1 cellular context compared by ENCODE assay signal in the genomic region with DNA sequence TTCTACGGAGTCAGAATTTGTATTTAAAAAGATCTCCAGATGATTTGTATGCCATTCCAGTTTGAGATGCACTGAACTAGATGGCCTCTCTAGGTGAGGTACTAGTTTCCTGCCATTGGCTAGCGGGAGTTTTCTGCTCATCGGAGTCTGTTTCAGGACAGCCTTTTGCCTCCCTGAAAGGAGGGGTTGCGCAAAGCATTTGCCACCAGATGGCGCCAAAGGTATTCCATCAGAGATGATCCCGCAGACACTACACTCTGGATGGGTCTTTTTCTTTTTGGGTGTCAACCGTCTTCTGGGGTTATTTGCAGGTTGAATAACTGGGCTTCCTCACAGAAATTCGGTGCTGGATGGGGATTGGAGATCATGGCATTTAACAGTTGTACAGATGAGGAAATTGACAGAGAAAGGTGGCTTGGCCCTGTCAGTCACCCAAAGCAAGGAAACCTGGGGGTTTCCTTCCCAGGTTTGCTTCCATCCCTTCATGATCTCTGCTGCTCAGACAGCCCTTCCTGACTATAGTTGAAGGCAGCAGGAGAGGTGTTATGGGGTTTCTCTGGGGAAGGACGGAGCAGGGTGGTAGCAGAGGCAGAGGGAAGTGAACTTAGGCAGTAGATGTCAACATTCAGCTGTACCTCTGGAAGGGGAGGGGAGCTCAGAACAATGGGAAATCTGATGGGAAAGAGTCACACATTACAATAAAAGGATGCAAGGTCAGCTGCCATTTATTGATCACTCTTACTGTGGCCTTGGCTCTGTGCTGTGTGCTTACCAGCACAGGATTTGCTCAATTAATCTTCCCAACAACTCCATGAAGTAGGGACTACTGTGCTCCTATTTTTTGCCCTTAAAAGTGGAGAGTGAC.
TF ChIP-seq lines count a peak whose summit lies in the region.

No MANE protein-coding gene starts in this region.

TF ChIP-seq in HepG2, 621 proteins besides CTCF, POLR2A, EP300 and RAD21 (continued from another document and continues in another):
- TF ChIP-seq ZNF3 (CRISPR knock-in tag; IDR thresholded peaks at IDR 0.05) (no peak), NFATC3 (CRISPR knock-in tag; IDR thresholded peaks at IDR 0.05) (no peak), GFI1 (CRISPR knock-in tag; IDR thresholded peaks at IDR 0.05; ENCODE audit: borderline replicate concordance) (no peak), SOX13 (IDR thresholded peaks at IDR 0.05) (no peak), SOX13 (CRISPR knock-in tag; conservative IDR thresholded peaks at IDR 0.05 in 1 of 2, IDR thresholded peaks at IDR 0.05 in 1 of 2) (peak in 1 of 2 experiments; percentile 72; a peak in 2 of 4 replicates), ZBTB8A (CRISPR knock-in tag; IDR thresholded peaks at IDR 0.05; ENCODE audit: borderline replicate concordance, low read depth) (no peak), MTA1 (CRISPR knock-in tag; IDR thresholded peaks at IDR 0.05; ENCODE audit: borderline replicate concordance) (no peak), ZKSCAN1 (IDR thresholded peaks at IDR 0.05; ENCODE audit: low read length) (no peak), ZNF549 (CRISPR knock-in tag; IDR thresholded peaks at IDR 0.05) (no peak), REPIN1 (CRISPR knock-in tag; IDR thresholded peaks at IDR 0.05; ENCODE audit: borderline replicate concordance, low read depth) (no peak), RBFOX2 (IDR thresholded peaks at IDR 0.05; ENCODE audit: low read depth, low read length) (no peak), NCOA1 (CRISPR knock-in tag; IDR thresholded peaks at IDR 0.05) (0 out of 2 replicates have a peak, but pooled peaks have one; percentile 37), ZNF160 (CRISPR knock-in tag; IDR thresholded peaks at IDR 0.05) (no peak), ZNF616 (CRISPR knock-in tag; IDR thresholded peaks at IDR 0.05; ENCODE audit: low read depth) (no peak), MEF2D (CRISPR knock-in tag; IDR thresholded peaks at IDR 0.05) (no peak), MATR3 (CRISPR knock-in tag; IDR thresholded peaks at IDR 0.05) (no peak), SIN3B (IDR thresholded peaks at IDR 0.05; ENCODE audit: low read length) (no peak), ONECUT2 (CRISPR knock-in tag; IDR thresholded peaks at IDR 0.05) (no peak), TEAD3 (CRISPR knock-in tag; optimal IDR thresholded peaks at IDR 0.05; ENCODE audit: borderline replicate concordance) (no peak), NCOA2 (CRISPR knock-in tag; IDR thresholded peaks at IDR 0.05) (peak; percentile 19; the same call in 1 of the 2 replicates), EED (CRISPR knock-in tag; IDR thresholded peaks at IDR 0.05) (no peak), PRPF4 (IDR thresholded peaks at IDR 0.05; ENCODE audit: low read depth, low read length, poor library complexity, severe bottlenecking) (no peak), ZSCAN9 (CRISPR knock-in tag; IDR thresholded peaks at IDR 0.05; ENCODE audit: borderline replicate concordance) (no peak), ZBTB38 (CRISPR knock-in tag; IDR thresholded peaks at IDR 0.05) (no peak), FOXA1 (IDR thresholded peaks at IDR 0.05) (no peak), FOXA1 (CRISPR knock-in tag; IDR thresholded peaks at IDR 0.05) (no peak), HNF4A (CRISPR knock-in tag; IDR thresholded peaks at IDR 0.05) (no peak), FOSL2 (CRISPR knock-in tag; IDR thresholded peaks at IDR 0.05) (peak; percentile 31; the same call in 1 of the 2 replicates)
- TF ChIP-seq, protein P1, sequence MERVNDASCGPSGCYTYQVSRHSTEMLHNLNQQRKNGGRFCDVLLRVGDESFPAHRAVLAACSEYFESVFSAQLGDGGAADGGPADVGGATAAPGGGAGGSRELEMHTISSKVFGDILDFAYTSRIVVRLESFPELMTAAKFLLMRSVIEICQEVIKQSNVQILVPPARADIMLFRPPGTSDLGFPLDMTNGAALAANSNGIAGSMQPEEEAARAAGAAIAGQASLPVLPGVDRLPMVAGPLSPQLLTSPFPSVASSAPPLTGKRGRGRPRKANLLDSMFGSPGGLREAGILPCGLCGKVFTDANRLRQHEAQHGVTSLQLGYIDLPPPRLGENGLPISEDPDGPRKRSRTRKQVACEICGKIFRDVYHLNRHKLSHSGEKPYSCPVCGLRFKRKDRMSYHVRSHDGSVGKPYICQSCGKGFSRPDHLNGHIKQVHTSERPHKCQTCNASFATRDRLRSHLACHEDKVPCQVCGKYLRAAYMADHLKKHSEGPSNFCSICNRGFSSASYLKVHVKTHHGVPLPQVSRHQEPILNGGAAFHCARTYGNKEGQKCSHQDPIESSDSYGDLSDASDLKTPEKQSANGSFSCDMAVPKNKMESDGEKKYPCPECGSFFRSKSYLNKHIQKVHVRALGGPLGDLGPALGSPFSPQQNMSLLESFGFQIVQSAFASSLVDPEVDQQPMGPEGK (CRISPR knock-in tag; IDR thresholded peaks at IDR 0.05), result no peak
- TF ChIP-seq, protein P2, sequence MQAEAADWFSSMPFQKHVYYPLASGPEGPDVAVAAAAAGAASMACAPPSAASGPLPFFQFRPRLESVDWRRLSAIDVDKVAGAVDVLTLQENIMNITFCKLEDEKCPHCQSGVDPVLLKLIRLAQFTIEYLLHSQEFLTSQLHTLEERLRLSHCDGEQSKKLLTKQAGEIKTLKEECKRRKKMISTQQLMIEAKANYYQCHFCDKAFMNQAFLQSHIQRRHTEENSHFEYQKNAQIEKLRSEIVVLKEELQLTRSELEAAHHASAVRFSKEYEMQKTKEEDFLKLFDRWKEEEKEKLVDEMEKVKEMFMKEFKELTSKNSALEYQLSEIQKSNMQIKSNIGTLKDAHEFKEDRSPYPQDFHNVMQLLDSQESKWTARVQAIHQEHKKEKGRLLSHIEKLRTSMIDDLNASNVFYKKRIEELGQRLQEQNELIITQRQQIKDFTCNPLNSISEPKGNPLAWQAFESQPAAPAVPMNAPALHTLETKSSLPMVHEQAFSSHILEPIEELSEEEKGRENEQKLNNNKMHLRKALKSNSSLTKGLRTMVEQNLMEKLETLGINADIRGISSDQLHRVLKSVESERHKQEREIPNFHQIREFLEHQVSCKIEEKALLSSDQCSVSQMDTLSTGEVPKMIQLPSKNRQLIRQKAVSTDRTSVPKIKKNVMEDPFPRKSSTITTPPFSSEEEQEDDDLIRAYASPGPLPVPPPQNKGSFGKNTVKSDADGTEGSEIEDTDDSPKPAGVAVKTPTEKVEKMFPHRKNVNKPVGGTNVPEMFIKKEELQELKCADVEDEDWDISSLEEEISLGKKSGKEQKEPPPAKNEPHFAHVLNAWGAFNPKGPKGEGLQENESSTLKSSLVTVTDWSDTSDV (CRISPR knock-in tag; IDR thresholded peaks at IDR 0.05), result no peak
- TF ChIP-seq, protein P3, sequence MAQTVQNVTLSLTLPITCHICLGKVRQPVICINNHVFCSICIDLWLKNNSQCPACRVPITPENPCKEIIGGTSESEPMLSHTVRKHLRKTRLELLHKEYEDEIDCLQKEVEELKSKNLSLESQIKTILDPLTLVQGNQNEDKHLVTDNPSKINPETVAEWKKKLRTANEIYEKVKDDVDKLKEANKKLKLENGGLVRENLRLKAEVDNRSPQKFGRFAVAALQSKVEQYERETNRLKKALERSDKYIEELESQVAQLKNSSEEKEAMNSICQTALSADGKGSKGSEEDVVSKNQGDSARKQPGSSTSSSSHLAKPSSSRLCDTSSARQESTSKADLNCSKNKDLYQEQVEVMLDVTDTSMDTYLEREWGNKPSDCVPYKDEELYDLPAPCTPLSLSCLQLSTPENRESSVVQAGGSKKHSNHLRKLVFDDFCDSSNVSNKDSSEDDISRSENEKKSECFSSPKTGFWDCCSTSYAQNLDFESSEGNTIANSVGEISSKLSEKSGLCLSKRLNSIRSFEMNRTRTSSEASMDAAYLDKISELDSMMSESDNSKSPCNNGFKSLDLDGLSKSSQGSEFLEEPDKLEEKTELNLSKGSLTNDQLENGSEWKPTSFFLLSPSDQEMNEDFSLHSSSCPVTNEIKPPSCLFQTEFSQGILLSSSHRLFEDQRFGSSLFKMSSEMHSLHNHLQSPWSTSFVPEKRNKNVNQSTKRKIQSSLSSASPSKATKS (CRISPR knock-in tag; IDR thresholded peaks at IDR 0.05), result no peak
- TF ChIP-seq, protein P4, sequence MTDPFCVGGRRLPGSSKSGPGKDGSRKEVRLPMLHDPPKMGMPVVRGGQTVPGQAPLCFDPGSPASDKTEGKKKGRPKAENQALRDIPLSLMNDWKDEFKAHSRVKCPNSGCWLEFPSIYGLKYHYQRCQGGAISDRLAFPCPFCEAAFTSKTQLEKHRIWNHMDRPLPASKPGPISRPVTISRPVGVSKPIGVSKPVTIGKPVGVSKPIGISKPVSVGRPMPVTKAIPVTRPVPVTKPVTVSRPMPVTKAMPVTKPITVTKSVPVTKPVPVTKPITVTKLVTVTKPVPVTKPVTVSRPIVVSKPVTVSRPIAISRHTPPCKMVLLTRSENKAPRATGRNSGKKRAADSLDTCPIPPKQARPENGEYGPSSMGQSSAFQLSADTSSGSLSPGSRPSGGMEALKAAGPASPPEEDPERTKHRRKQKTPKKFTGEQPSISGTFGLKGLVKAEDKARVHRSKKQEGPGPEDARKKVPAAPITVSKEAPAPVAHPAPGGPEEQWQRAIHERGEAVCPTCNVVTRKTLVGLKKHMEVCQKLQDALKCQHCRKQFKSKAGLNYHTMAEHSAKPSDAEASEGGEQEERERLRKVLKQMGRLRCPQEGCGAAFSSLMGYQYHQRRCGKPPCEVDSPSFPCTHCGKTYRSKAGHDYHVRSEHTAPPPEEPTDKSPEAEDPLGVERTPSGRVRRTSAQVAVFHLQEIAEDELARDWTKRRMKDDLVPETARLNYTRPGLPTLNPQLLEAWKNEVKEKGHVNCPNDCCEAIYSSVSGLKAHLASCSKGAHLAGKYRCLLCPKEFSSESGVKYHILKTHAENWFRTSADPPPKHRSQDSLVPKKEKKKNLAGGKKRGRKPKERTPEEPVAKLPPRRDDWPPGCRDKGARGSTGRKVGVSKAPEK (CRISPR knock-in tag; IDR thresholded peaks at IDR 0.05; ENCODE audit: borderline replicate concordance), result no peak
- TF ChIP-seq, protein P5, sequence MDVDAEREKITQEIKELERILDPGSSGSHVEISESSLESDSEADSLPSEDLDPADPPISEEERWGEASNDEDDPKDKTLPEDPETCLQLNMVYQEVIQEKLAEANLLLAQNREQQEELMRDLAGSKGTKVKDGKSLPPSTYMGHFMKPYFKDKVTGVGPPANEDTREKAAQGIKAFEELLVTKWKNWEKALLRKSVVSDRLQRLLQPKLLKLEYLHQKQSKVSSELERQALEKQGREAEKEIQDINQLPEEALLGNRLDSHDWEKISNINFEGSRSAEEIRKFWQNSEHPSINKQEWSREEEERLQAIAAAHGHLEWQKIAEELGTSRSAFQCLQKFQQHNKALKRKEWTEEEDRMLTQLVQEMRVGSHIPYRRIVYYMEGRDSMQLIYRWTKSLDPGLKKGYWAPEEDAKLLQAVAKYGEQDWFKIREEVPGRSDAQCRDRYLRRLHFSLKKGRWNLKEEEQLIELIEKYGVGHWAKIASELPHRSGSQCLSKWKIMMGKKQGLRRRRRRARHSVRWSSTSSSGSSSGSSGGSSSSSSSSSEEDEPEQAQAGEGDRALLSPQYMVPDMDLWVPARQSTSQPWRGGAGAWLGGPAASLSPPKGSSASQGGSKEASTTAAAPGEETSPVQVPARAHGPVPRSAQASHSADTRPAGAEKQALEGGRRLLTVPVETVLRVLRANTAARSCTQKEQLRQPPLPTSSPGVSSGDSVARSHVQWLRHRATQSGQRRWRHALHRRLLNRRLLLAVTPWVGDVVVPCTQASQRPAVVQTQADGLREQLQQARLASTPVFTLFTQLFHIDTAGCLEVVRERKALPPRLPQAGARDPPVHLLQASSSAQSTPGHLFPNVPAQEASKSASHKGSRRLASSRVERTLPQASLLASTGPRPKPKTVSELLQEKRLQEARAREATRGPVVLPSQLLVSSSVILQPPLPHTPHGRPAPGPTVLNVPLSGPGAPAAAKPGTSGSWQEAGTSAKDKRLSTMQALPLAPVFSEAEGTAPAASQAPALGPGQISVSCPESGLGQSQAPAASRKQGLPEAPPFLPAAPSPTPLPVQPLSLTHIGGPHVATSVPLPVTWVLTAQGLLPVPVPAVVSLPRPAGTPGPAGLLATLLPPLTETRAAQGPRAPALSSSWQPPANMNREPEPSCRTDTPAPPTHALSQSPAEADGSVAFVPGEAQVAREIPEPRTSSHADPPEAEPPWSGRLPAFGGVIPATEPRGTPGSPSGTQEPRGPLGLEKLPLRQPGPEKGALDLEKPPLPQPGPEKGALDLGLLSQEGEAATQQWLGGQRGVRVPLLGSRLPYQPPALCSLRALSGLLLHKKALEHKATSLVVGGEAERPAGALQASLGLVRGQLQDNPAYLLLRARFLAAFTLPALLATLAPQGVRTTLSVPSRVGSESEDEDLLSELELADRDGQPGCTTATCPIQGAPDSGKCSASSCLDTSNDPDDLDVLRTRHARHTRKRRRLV (CRISPR knock-in tag; IDR thresholded peaks at IDR 0.05), result no peak
- TF ChIP-seq, protein P6, sequence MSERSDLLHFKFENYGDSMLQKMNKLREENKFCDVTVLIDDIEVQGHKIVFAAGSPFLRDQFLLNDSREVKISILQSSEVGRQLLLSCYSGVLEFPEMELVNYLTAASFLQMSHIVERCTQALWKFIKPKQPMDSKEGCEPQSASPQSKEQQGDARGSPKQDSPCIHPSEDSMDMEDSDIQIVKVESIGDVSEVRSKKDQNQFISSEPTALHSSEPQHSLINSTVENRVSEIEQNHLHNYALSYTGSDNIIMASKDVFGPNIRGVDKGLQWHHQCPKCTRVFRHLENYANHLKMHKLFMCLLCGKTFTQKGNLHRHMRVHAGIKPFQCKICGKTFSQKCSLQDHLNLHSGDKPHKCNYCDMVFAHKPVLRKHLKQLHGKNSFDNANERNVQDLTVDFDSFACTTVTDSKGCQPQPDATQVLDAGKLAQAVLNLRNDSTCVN (CRISPR knock-in tag; IDR thresholded peaks at IDR 0.05; ENCODE audit: borderline replicate concordance), result no peak
- TF ChIP-seq, protein P7, sequence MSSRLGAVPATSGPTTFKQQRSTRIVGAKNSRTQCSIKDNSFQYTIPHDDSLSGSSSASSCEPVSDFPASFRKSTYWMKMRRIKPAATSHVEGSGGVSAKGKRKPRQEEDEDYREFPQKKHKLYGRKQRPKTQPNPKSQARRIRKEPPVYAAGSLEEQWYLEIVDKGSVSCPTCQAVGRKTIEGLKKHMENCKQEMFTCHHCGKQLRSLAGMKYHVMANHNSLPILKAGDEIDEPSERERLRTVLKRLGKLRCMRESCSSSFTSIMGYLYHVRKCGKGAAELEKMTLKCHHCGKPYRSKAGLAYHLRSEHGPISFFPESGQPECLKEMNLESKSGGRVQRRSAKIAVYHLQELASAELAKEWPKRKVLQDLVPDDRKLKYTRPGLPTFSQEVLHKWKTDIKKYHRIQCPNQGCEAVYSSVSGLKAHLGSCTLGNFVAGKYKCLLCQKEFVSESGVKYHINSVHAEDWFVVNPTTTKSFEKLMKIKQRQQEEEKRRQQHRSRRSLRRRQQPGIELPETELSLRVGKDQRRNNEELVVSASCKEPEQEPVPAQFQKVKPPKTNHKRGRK (CRISPR knock-in tag; IDR thresholded peaks at IDR 0.05), result no peak
- TF ChIP-seq, protein P8, sequence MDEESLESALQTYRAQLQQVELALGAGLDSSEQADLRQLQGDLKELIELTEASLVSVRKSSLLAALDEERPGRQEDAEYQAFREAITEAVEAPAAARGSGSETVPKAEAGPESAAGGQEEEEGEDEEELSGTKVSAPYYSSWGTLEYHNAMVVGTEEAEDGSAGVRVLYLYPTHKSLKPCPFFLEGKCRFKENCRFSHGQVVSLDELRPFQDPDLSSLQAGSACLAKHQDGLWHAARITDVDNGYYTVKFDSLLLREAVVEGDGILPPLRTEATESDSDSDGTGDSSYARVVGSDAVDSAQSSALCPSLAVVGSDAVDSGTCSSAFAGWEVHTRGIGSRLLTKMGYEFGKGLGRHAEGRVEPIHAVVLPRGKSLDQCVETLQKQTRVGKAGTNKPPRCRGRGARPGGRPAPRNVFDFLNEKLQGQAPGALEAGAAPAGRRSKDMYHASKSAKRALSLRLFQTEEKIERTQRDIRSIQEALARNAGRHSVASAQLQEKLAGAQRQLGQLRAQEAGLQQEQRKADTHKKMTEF (CRISPR knock-in tag; IDR thresholded peaks at IDR 0.05), result no peak
